ENCODE assay signal across 8 cellular contexts in the genomic region with DNA sequence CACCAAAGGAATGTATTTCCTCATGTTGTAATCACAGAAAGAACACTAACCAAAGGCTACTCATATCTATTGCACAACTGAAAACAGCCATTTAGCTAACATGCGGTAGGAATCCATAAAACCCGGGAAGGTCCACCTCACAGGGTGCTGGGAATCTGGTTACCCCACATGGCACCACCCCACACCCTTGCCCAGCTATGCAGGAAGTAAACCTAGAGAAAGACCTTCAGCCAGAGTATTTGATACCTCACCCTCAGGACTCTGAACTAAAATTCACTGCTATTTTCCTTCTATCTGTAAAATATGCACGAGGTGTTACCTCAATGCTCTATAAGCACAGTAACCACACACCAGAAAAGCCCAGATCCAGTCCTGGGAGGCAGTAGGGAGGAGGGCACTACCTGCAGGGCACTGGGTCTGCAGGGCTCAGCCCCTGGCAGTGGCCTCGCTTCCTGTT. TPM values are rescaled to one million over a fixed set of nuclear protein-coding genes. Genes with fewer than 3 reads are reported as not detected.
DNase-seq lines count a peak whose midpoint lies in the region; ATAC-seq and TF ChIP-seq lines count a peak whose summit lies in the region.

No MANE protein-coding gene starts in this region.

- H3K27me3 ChIP-seq in HL-60 (ENCODE audit: insufficient read depth, poor library complexity, severe bottlenecking) (no peaks in the 10 kb centered on the region), trophoblast cell (ENCODE audit: insufficient read depth, low read length) (no peaks in the 10 kb centered on the region)

- H3K36me3 Mint-ChIP-seq in T-helper 17 cell (ENCODE audit: low read depth): peaks cover 12% of the 10 kb centered on the region

- peak overlapping the region; percentile 85 for H3K4me3 Mint-ChIP-seq in T-helper 17 cell

- H3K27me3 Mint-ChIP-seq in T-helper 17 cell: no peaks in the 10 kb centered on the region

- H3K9ac ChIP-seq in trophoblast cell (ENCODE audit: low read length): no peak overlapping the region

- H2AK5ac ChIP-seq in trophoblast cell (ENCODE audit: low read length): no peak overlapping the region

- H4K12ac ChIP-seq in trophoblast cell (ENCODE audit: low read depth, low read length): no peak overlapping the region

- no peak overlapping the region for H3K4me2 ChIP-seq in trophoblast cell (ENCODE audit: low read length)

- no peak for TF ChIP-seq CTCF in HL-60 (IDR thresholded peaks at IDR 0.05; ENCODE audit: insufficient read depth, low read length)

- H3K9me3 ChIP-seq in T-helper 17 cell (ENCODE audit: control insufficient read depth, low read length, poor library complexity, severe bottlenecking) (no peaks in the 10 kb centered on the region), trophoblast cell (ENCODE audit: insufficient read depth, low read depth, low read length) (no peaks in the 10 kb centered on the region)

- H3K4me3 ChIP-seq in HL-60 (replicated peaks; ENCODE audit: insufficient read depth, low read length) (0 out of 2 replicates have a peak overlapping the region, but pooled peaks have one; percentile 1), trophoblast cell (ENCODE audit: low read depth, low read length) (no peak overlapping the region)

- H2BK5ac ChIP-seq in trophoblast cell (ENCODE audit: low read depth, low read length, poor library complexity): no peak overlapping the region

- no CpG with 5 or more reads among the region's 4 CpGs for WGBS in trophoblast cell (ENCODE audit: extremely low coverage, insufficient coverage, insufficient read length)

- H3K4me1 ChIP-seq in trophoblast cell (ENCODE audit: control insufficient read depth in 1 of 2, insufficient read depth in 2 of 2, low read length in 2 of 2): peaks cover 4% of the 10 kb centered on the region in 2 experiments

- H3K36me3 ChIP-seq in trophoblast cell (ENCODE audit: control insufficient read depth in 1 of 2, insufficient read depth in 2 of 2, low read length in 2 of 2): peaks cover 2% of the 10 kb centered on the region in 2 experiments

- peak overlapping the region; percentile 67 for H2BK12ac ChIP-seq in trophoblast cell (ENCODE audit: low read length)

- H3K27ac ChIP-seq in HL-60 (replicated peaks): peak overlapping the region; percentile 79
- H3K27ac ChIP-seq in trophoblast cell (ENCODE audit: low read depth, low read length): no peak overlapping the region

- H3K79me2 ChIP-seq in trophoblast cell (ENCODE audit: control insufficient read depth, insufficient read depth, low read length, poor library complexity): no peaks in the 10 kb centered on the region

- ATAC-seq in T-helper 17 cell (no peak), HG02981 (IDR thresholded peaks at IDR 0.05; ENCODE audit: unreplicated experiment) (no peak), HG02884 (IDR thresholded peaks at IDR 0.05; ENCODE audit: unreplicated experiment) (no peak)

- H4K8ac ChIP-seq in trophoblast cell (ENCODE audit: low read depth, low read length): no peak overlapping the region

- peak; percentile 68 to 70 for DNase-seq in AML-193 (lab: John Stamatoyannopoulos, UW)
- peak; percentile 59 to 61 for DNase-seq in HL-60 (ENCODE audit: low read depth in 1 of 2, low spot score in 1 of 2)
- no peak for DNase-seq in T-helper 17 cell
- DNase-seq in fibroblast of gingiva (ENCODE audit: low read depth): peak; percentile 95
- peak; percentile 65 to 88 for DNase-seq in trophoblast cell
- no peak for DNase-seq in NCI-H2107 treated with DMSO at 0.1 percent for 48 hours (lab: John Stamatoyannopoulos, UW; ENCODE audit: unreplicated experiment)

- no peaks in the 10 kb centered on the region for H3K79me1 ChIP-seq in trophoblast cell (ENCODE audit: low read length)

- peak overlapping the region; percentile 88 for H3K27ac Mint-ChIP-seq in T-helper 17 cell

- no peak overlapping the region for H2BK120ac ChIP-seq in trophoblast cell (ENCODE audit: insufficient read depth, low read length, poor library complexity)

- H3K14ac ChIP-seq in trophoblast cell (ENCODE audit: low read length): no peak overlapping the region

- H4K91ac ChIP-seq in trophoblast cell (ENCODE audit: low read depth, low read length): no peak overlapping the region

- no peak overlapping the region for H2AFZ ChIP-seq in trophoblast cell (ENCODE audit: insufficient read depth, low read length, poor library complexity)

- peak overlapping the region; percentile 71 for H3K4ac ChIP-seq in trophoblast cell (ENCODE audit: low read depth, low read length)

- H3K4me1 Mint-ChIP-seq in T-helper 17 cell: peaks cover 53% of the 10 kb centered on the region

- no peak overlapping the region for H3K23ac ChIP-seq in trophoblast cell (ENCODE audit: low read length)

- peak overlapping the region; percentile 82 for H3K18ac ChIP-seq in trophoblast cell (ENCODE audit: low read length)

RNA-seq across cellular contexts. Expression of gene PTPN2, which starts 45.8 kb away (rescaled TPM):
- 10 to 100 TPM; 72.8 to 74.8 TPM for total RNA-seq in T-helper 17 cell
- 23.3 and 26.4 TPM in 2 replicates for polyA plus RNA-seq in trophoblast cell (2013)

Comparison
In these comparisons a context has a peak if more than half of its experiments do, and no peak if none do; other contexts are left out.
1. DNase-seq: peak in AML-193 (2 of 2), HL-60 (2 of 2), fibroblast of gingiva (single experiment) and trophoblast cell (2 of 2); none in T-helper 17 cell (0 of 3) and NCI-H2107 treated with DMSO at 0.1 percent for 48 hours (single experiment).